In genomic region chr18:76803814-76804213, GRCh38 we compare ENCODE assay signal across 8 cellular contexts. TPM values are rescaled to one million over a fixed set of nuclear protein-coding genes. Genes with fewer than 3 reads are reported as not detected.
DNase-seq lines count a peak whose midpoint lies in the region; ATAC-seq, FAIRE-seq and TF ChIP-seq lines count a peak whose summit lies in the region.

No MANE protein-coding gene starts in this region.

- H3K27me3 ChIP-seq in pancreas: no peaks in the 10 kb centered on the region

- H3K27ac ChIP-seq in pancreas: no peak overlapping the region

- WGBS in pancreas, 2 donors: 2 to 3% methylated on average over 11 of the region's 11 CpGs

- peak; percentile 34 for DNase-seq in DMS153 (lab: John Stamatoyannopoulos, UW)
- DNase-seq in KG1 (lab: John Stamatoyannopoulos, UW): peak; percentile 55
- peak; percentile 63 for DNase-seq in RPMI7951 (ENCODE audit: low read depth)
- peak; percentile 77 to 78 for DNase-seq in activated T-cell treated with anti-CD3 and anti-CD28 coated beads, Interleukin-2, amount 50 U/mL, for 72 hours
- DNase-seq in foreskin fibroblast: peak; percentile 37 to 80
- DNase-seq in pancreas: peak in 4 of 6 donors; percentile 41 to 74 (median 53)
- peak; percentile 73 for DNase-seq in urothelium cell line (ENCODE audit: low spot score)

- H3K27ac Mint-ChIP-seq in activated T-cell treated with anti-CD3 and anti-CD28 coated beads, Interleukin-2, amount 50 U/mL, for 72 hours: no peak overlapping the region

- no peaks in the 10 kb centered on the region for H3K9me3 ChIP-seq in pancreas

- TF ChIP-seq CTCF in foreskin fibroblast (IDR thresholded peaks at IDR 0.05; ENCODE audit: low read depth, low read length): peak; percentile 86
- peak; percentile 41 to 77 (median 55) for TF ChIP-seq CTCF in pancreas (IDR thresholded peaks at IDR 0.05)

- peaks cover 0 to 5% (median 0%) of the 10 kb centered on the region in 3 donors for H3K4me1 ChIP-seq in pancreas

- peaks cover 16% of the 10 kb centered on the region for H3K4me1 Mint-ChIP-seq in activated T-cell treated with anti-CD3 and anti-CD28 coated beads, Interleukin-2, amount 50 U/mL, for 72 hours (ENCODE audit: low read depth)

- intact Hi-C loops in pancreas (cut with DNase I): loop anchor here in 2 of 3 donors (5.0 to 10.0 kb wide), 3 partner anchors 71 to 183 kb away; no protein-coding TSS in a partner anchor

- FAIRE-seq in pancreas (lab: Jason Lieb, UNC) (no peak), urothelium cell line (lab: Jason Lieb, UNC) (peak; percentile 63)

- H3K36me3 ChIP-seq in pancreas: no peaks in the 10 kb centered on the region

- peaks cover 10% of the 10 kb centered on the region for H3K27me3 Mint-ChIP-seq in activated T-cell treated with anti-CD3 and anti-CD28 coated beads, Interleukin-2, amount 50 U/mL, for 72 hours (ENCODE audit: low read depth)

- peak overlapping the region; percentile 55 to 62 for H3K4me3 Mint-ChIP-seq in activated T-cell treated with anti-CD3 and anti-CD28 coated beads, Interleukin-2, amount 50 U/mL, for 72 hours

- H3K9me3 Mint-ChIP-seq in activated T-cell treated with anti-CD3 and anti-CD28 coated beads, Interleukin-2, amount 50 U/mL, for 72 hours: no peaks in the 10 kb centered on the region

- no peak overlapping the region for H3K4me3 ChIP-seq in foreskin fibroblast (ENCODE audit: low read depth in 1 of 2, low read length in 2 of 2)
- H3K4me3 ChIP-seq in pancreas: no peak overlapping the region

- no peaks in the 10 kb centered on the region for H3K36me3 Mint-ChIP-seq in activated T-cell treated with anti-CD3 and anti-CD28 coated beads, Interleukin-2, amount 50 U/mL, for 72 hours (ENCODE audit: insufficient read depth in 2 of 2)

- ATAC-seq in GM21515 (IDR thresholded peaks at IDR 0.05; ENCODE audit: unreplicated experiment) (peak; percentile 56), pancreas (peak; percentile 55 to 80 (median 74))
- peak; percentile 74 to 80 for ATAC-seq in activated T-cell treated with anti-CD3 and anti-CD28 coated beads, Interleukin-2, amount 50 U/mL, for 72 hours (replicated peaks in 1 of 2)

RNA-seq across cellular contexts. Expression of gene ZNF236, which starts 18.5 kb away (rescaled TPM):
- 3.0 and 4.2 TPM in 2 replicates for total RNA-seq in RPMI7951 (2014; rRNA removed; shearing (Covaris generic))
- 10 to 100 TPM; 15.7 to 17.9 TPM for total RNA-seq in activated T-cell treated with anti-CD3 and anti-CD28 coated beads, Interleukin-2, amount 50 U/mL, for 72 hours
- total RNA-seq in pancreas: 10 to 100 TPM in 1 of 6 donors, 1 to 10 TPM in 5; 6.1 to 13.3 (median 7.3) TPM
- polyA plus RNA-seq in pancreas: 1 to 10 TPM; 2.6 to 4.7 TPM
